1 cellular context compared by ENCODE assay signal in the genomic region with DNA sequence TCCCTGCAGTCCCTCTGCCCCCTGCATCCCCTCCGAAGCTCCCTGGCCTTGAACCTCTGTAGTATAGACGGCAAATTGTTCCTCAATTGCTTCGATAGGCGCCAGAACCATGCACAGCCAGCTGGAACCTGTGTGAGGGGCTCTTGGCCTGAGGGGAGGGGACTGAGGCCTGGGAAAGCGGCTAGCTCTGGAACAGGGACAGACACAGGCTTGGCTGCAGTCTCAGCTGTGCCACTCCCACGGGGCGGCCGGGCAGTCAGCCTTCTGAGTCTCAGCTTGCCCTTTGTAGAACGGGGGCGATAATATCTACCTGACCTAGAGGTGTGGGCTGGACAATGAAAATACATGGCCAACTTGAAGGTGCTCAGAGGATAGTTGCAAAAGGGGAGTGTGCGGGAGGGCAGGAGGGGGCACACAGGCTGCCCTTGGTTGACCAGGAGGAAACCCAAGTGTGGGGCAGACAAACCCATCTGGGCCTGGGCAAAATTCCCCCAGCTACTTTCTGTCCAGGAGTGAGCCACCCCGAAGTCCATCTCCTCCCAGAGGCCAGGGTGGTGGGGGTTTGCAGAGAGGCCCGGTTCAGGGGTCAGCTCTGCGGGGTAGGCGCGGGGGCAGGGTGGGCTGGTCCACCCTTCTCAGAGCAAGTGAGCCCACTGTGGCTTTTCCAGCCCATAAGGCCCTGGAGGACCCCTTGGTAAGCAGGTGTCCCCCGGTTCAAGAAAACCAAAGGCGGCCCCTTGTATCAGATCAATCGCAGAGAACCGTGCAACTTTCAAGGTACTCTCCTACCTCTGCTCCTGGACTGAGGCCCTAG.
TF ChIP-seq lines count a peak whose summit lies in the region.

No MANE protein-coding gene starts in this region.

TF ChIP-seq in H1, 55 proteins besides CTCF, POLR2A, EP300 and RAD21:
- TF ChIP-seq JUN (IDR thresholded peaks at IDR 0.05; ENCODE audit: low read depth, low read length) (no peak), RNF2 (IDR thresholded peaks at IDR 0.05; ENCODE audit: borderline replicate concordance, low read depth, low read length, missing control alignments, poor library complexity, severe bottlenecking) (no peak), TAF7 (optimal IDR thresholded peaks at IDR 0.05; ENCODE audit: borderline replicate concordance, low read depth, low read length) (no peak), BCL11A (IDR thresholded peaks at IDR 0.05; ENCODE audit: low read depth in 2 of 2, low read length in 2 of 2) (no peak), SIRT6 (IDR thresholded peaks at IDR 0.05; ENCODE audit: low read length) (no peak), HDAC6 (IDR thresholded peaks at IDR 0.05; ENCODE audit: low read depth, low read length) (no peak)
- TF ChIP-seq, protein P1, sequence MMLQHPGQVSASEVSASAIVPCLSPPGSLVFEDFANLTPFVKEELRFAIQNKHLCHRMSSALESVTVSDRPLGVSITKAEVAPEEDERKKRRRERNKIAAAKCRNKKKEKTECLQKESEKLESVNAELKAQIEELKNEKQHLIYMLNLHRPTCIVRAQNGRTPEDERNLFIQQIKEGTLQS (IDR thresholded peaks at IDR 0.05; ENCODE audit: insufficient read depth, low read depth, low read length) = no peak
